ENCODE assay signal across 11 cellular contexts in the genomic region with DNA sequence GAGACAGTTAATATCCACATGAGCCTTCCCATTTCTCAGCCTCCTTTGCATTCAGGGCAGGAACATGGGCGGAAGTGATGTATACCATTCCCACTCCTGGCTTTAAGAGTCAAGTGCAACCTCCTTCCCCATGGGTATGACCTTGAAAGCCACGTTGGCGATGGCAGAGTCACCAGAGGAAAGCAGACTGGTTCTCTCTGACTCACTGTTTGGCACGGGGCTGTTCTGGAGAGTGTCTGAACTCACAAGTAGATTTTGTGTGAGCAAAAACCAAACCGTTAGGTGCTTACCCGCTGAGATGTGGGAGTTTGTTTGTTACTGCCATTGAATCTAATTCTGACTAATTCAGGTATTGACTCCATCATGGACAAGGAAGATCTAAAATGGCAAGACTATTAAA. TPM values are rescaled to one million over a fixed set of nuclear protein-coding genes. Genes with fewer than 3 reads are reported as not detected.
DNase-seq lines count a peak whose midpoint lies in the region; ATAC-seq and TF ChIP-seq lines count a peak whose summit lies in the region.
"Had no signal": no experiment of that assay in that cellular context is flagged by ENCODE, and none has a peak within 500 bp of the region (broad histone marks: within the 10 kb centered on the region; RNA-seq: fewer than 3 reads in every experiment).

No MANE protein-coding gene starts in this region.

- no peak for TF ChIP-seq CTCF in PC-9 (conservative IDR thresholded peaks at IDR 0.05)
- TF ChIP-seq CTCF in CD4-positive, alpha-beta T cell (IDR thresholded peaks at IDR 0.05) = no peak

- DNase-seq in activated CD8-positive, alpha-beta memory T cell treated with anti-CD3 and anti-CD28 coated beads, Interleukin-2, amount 50 U/mL, for 24 hours (ENCODE audit: extremely low read depth) = peak; percentile 32
- DNase-seq in stimulated activated CD4-positive, alpha-beta T cell treated with anti-CD3 and anti-CD28 coated beads, Interleukin-12 subunit alpha, Interleukin-12 subunit beta, amount 100 ng/mL, for 48 hours (ENCODE audit: low read depth in 2 of 3, low spot score in 1 of 3) = peak; percentile 53 to 67 (median 65)
- no peak for DNase-seq in PC-9
- DNase-seq in CD4-positive, alpha-beta T cell = no peak
- no peak for DNase-seq in immature natural killer cell
- no peak for DNase-seq in cortex of kidney (lab: John Stamatoyannopoulos, UW)
- DNase-seq: left colon, NCI-H1436 treated with DMSO at 0.1 percent for 48 hours, T1000 had no signal

- POLR2A ChIA-PET in PC-9 (lab: Charles Lee; ENCODE audit: unreplicated experiment) = no interaction called here
- POLR2A ChIA-PET in CD4-positive, alpha-beta T cell (lab: Charles Lee) = no interaction called here

- H3K4me1 Mint-ChIP-seq in CD4-positive, alpha-beta T cell (ENCODE audit: low read depth) = peaks cover 11% of the 10 kb centered on the region
- peaks cover 13 to 19% of the 10 kb centered on the region in 2 donors for H3K4me1 Mint-ChIP-seq in immature natural killer cell

- no peak overlapping the region for H3K27ac Mint-ChIP-seq in CD4-positive, alpha-beta T cell
- no peak overlapping the region for H3K27ac Mint-ChIP-seq in immature natural killer cell

- H2AFZ ChIP-seq in PC-9 = no peak overlapping the region

- no peaks in the 10 kb centered on the region for H3K36me3 ChIP-seq in PC-9 (ENCODE audit: low read depth)

- H3K79me2 ChIP-seq in PC-9 (ENCODE audit: low read depth) = no peaks in the 10 kb centered on the region

- H3K4me3 Mint-ChIP-seq in CD4-positive, alpha-beta T cell = no peak overlapping the region
- H3K4me3 Mint-ChIP-seq in immature natural killer cell = no peak overlapping the region

- H3K9me3 ChIP-seq in PC-9 (ENCODE audit: insufficient read depth, low read depth) = no peaks in the 10 kb centered on the region
- no peaks in the 10 kb centered on the region for H3K9me3 ChIP-seq in CD4-positive, alpha-beta T cell (ENCODE audit: control insufficient read depth, low read length)

- peak; percentile 75 for ATAC-seq in GM18498 (IDR thresholded peaks at IDR 0.05; ENCODE audit: unreplicated experiment)
- peak; percentile 62 for ATAC-seq in HG02642 (IDR thresholded peaks at IDR 0.05; ENCODE audit: poor library complexity, unreplicated experiment)
- ATAC-seq in CD4-positive, alpha-beta T cell (ENCODE audit: poor library complexity) = no peak
- ATAC-seq: left colon had no signal

- H4K20me1 ChIP-seq in PC-9 (ENCODE audit: insufficient read depth) = no peaks in the 10 kb centered on the region

- no peak overlapping the region for H3K4me3 ChIP-seq in PC-9

- no peaks in the 10 kb centered on the region for H3K4me1 ChIP-seq in PC-9 (replicated peaks; ENCODE audit: insufficient read depth)

- intact Hi-C loops in PC-9 (cut with micrococcal nuclease; ENCODE audit: unreplicated experiment) = no loop called here
- intact Hi-C loops in CD4-positive, alpha-beta T cell (cut with DNase I, micrococcal nuclease) = no loop called here

- no TSS peak for BruUV-seq in PC-9 (replicated peaks; lab: Mats Ljungman, UMichigan)

- H3K27me3 Mint-ChIP-seq in CD4-positive, alpha-beta T cell = peaks cover 15% of the 10 kb centered on the region
- peaks cover 3 to 14% (median 11%) of the 10 kb centered on the region in 3 donors for H3K27me3 Mint-ChIP-seq in immature natural killer cell (ENCODE audit: low read depth in 3 of 3)

- H3F3A ChIP-seq in PC-9 (ENCODE audit: insufficient read depth, low read depth) = no peaks in the 10 kb centered on the region

- CTCF ChIA-PET in PC-9 (lab: Charles Lee) = no interaction called here
- CTCF ChIA-PET in CD4-positive, alpha-beta T cell (lab: Charles Lee) = no interaction called here

- no peak overlapping the region for H3K4me2 ChIP-seq in PC-9

- H3K36me3 Mint-ChIP-seq in CD4-positive, alpha-beta T cell (ENCODE audit: low read depth) = peaks cover 4% of the 10 kb centered on the region
- H3K36me3 Mint-ChIP-seq in immature natural killer cell = peaks cover 0 to 15% (median 11%) of the 10 kb centered on the region in 3 donors

- H3K9me3 Mint-ChIP-seq in CD4-positive, alpha-beta T cell = no peaks in the 10 kb centered on the region
- H3K9me3 Mint-ChIP-seq in immature natural killer cell = peaks cover 0 to 6% (median 0%) of the 10 kb centered on the region in 6 donors

- no peaks in the 10 kb centered on the region; the same call in none of the 2 replicates for H3K27me3 ChIP-seq in PC-9 (ENCODE audit: insufficient read depth, low read depth)
- H3K27me3 ChIP-seq in CD4-positive, alpha-beta T cell (ENCODE audit: control insufficient read depth, insufficient read depth, low read length) = no peaks in the 10 kb centered on the region

- no peaks in the 10 kb centered on the region for H3K9me2 ChIP-seq in PC-9 (ENCODE audit: insufficient read depth)

- H3K27ac ChIP-seq in PC-9 = no peak overlapping the region
- no peak overlapping the region for H3K27ac ChIP-seq in CD4-positive, alpha-beta T cell (ENCODE audit: low read depth, low read length)

RNA-seq across cellular contexts. Expression of a gene that starts 36.7 kb away (rescaled TPM):
- total RNA-seq in PC-9 (2021) = not detected in 2 replicates
- not detected for total RNA-seq in CD4-positive, alpha-beta T cell
- under 1 TPM in 2 of 3 donors, not detected in 1; 0.22 to 0.62 TPM for polyA plus RNA-seq in immature natural killer cell

Comparison
In these comparisons a context has a peak if more than half of its experiments do, and no peak if none do; other contexts are left out.
1. DNase-seq: peak in activated CD8-positive, alpha-beta memory T cell treated with anti-CD3 and anti-CD28 coated beads, Interleukin-2, amount 50 U/mL, for 24 hours (single experiment) and stimulated activated CD4-positive, alpha-beta T cell treated with anti-CD3 and anti-CD28 coated beads, Interleukin-12 subunit alpha, Interleukin-12 subunit beta, amount 100 ng/mL, for 48 hours (3 of 3); none in PC-9 (0 of 2), CD4-positive, alpha-beta T cell (0 of 10), immature natural killer cell (0 of 3) and cortex of kidney (single experiment).